8 cellular contexts compared by ENCODE assay signal in the genomic region with DNA sequence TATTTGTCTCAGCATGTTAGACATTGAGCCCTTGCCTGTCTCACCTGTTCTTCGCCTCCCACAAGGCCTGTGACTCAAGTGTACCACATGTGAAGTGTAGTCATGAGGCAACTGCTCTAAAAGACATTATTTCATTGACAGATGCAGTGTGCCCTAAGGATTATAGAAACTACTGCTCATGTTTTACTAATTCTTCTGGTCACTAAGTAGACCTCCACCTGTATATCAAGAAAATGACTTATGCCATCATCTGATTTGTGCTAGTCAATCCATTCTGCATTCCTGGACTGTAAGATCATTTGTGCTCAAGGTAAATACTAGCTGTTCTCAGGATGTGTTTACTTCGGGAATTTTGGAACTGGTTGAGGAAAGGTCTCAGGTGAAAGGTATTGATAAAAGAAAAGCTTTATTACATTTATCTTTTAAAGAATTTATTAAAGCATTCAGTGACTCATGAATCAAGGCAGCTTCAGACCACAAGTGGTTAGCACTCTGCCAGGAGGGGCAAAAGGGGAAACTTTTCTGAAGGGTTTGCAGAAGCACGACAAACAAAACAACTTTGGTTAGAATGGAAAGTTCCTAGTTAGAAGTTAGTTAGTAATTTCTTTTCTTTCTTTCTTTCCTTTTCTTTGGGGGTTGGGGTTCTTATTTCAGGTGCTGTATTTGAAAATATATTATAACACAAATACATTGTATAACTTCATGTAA.
DNase-seq lines count a peak whose midpoint lies in the region; ATAC-seq and TF ChIP-seq lines count a peak whose summit lies in the region.

No MANE protein-coding gene starts in this region.

- ATAC-seq in GM19438 (IDR thresholded peaks at IDR 0.05; ENCODE audit: low read depth, unreplicated experiment) = peak; percentile 50
- ATAC-seq in HG03378 (IDR thresholded peaks at IDR 0.05; ENCODE audit: unreplicated experiment) = peak; percentile 62

- H3K36me3 Mint-ChIP-seq in activated naive CD4-positive, alpha-beta T cell treated with anti-CD3 and anti-CD28 coated beads, Interleukin-2, amount 50 U/mL, for 24 hours = no peaks in the 10 kb centered on the region

- DNase-seq in stimulated activated CD4-positive, alpha-beta T cell treated with anti-CD3 and anti-CD28 coated beads, Interleukin-12 subunit alpha, Interleukin-12 subunit beta, amount 100 ng/mL, for 48 hours (ENCODE audit: low read depth in 2 of 3, low spot score in 1 of 3) = peak; percentile 45 to 59 (median 58)
- DNase-seq in GF-D8 (lab: John Stamatoyannopoulos, UW) (no peak), dorsolateral prefrontal cortex (no peak), GM13976 (ENCODE audit: low spot score) (no peak), NCI-H526 (lab: John Stamatoyannopoulos, UW) (no peak)

- peak overlapping the region; percentile 87 for H3K27ac Mint-ChIP-seq in activated naive CD4-positive, alpha-beta T cell treated with anti-CD3 and anti-CD28 coated beads, Interleukin-2, amount 50 U/mL, for 24 hours

- H3K27ac ChIP-seq in dorsolateral prefrontal cortex = no peak overlapping the region

- in situ Hi-C loops in GM13976 (cut with MboI; ENCODE audit: low sequenced_read_pairs, unreplicated experiment) = no loop called here

- no peaks in the 10 kb centered on the region for H3K27me3 Mint-ChIP-seq in activated naive CD4-positive, alpha-beta T cell treated with anti-CD3 and anti-CD28 coated beads, Interleukin-2, amount 50 U/mL, for 24 hours

- no peaks in the 10 kb centered on the region for H3K27me3 ChIP-seq in dorsolateral prefrontal cortex

- peaks cover 79% of the 10 kb centered on the region for H3K4me1 Mint-ChIP-seq in activated naive CD4-positive, alpha-beta T cell treated with anti-CD3 and anti-CD28 coated beads, Interleukin-2, amount 50 U/mL, for 24 hours

- peak overlapping the region; percentile 47 for H3K4me3 Mint-ChIP-seq in activated naive CD4-positive, alpha-beta T cell treated with anti-CD3 and anti-CD28 coated beads, Interleukin-2, amount 50 U/mL, for 24 hours

- peaks cover 5% of the 10 kb centered on the region for H3K9me3 Mint-ChIP-seq in activated naive CD4-positive, alpha-beta T cell treated with anti-CD3 and anti-CD28 coated beads, Interleukin-2, amount 50 U/mL, for 24 hours

- H3K4me3 ChIP-seq in dorsolateral prefrontal cortex = no peak overlapping the region

- TF ChIP-seq CTCF in dorsolateral prefrontal cortex (IDR thresholded peaks at IDR 0.05 in 54 of 56, conservative IDR thresholded peaks at IDR 0.05 in 2 of 56; ENCODE audit: low read depth in 1 of 56, partially characterized antibody in 56 of 56) (no peak), GM13976 (IDR thresholded peaks at IDR 0.05; ENCODE audit: borderline replicate concordance, control extremely low read depth, extremely low read depth, insufficient read depth, missing control alignments) (no peak)

- intact Hi-C loops in dorsolateral prefrontal cortex (cut with DNase I) = no loop called here

Comparison
In these comparisons a context has a peak if more than half of its experiments do, and no peak if none do; other contexts are left out.
1. DNase-seq: peak in stimulated activated CD4-positive, alpha-beta T cell treated with anti-CD3 and anti-CD28 coated beads, Interleukin-12 subunit alpha, Interleukin-12 subunit beta, amount 100 ng/mL, for 48 hours (3 of 3); none in GF-D8 (single experiment), dorsolateral prefrontal cortex (0 of 10), GM13976 (single experiment) and NCI-H526 (0 of 2).